1 cellular context compared by ENCODE assay signal in the genomic region with DNA sequence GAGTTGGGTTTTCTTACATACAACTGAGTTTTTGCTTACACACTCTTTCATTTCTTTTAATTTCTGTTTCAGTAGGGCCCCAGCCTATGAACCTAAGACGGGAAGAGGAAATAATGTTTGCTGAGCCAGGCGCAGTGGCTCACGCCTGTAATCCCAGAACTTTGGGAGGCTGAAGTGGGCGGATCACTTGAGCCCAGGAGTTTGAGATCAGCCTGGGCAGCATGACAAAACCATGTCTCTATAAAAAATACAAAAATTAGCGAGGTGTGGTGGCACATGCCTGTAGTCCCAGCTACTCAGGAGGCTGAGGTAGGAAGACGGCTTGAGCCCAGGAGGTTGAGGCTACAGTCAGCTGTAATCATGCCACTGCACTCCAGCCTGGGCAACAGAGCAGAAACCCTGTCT.
TF ChIP-seq lines count a peak whose summit lies in the region.

No MANE protein-coding gene starts in this region.

TF ChIP-seq in K562, 482 proteins besides CTCF, POLR2A, EP300 and RAD21:
- TF ChIP-seq ARID1B (IDR thresholded peaks at IDR 0.05): peak; percentile 1; the same call in 1 of the 2 replicates
